ENCODE assay signal across 8 cellular contexts in the genomic region with DNA sequence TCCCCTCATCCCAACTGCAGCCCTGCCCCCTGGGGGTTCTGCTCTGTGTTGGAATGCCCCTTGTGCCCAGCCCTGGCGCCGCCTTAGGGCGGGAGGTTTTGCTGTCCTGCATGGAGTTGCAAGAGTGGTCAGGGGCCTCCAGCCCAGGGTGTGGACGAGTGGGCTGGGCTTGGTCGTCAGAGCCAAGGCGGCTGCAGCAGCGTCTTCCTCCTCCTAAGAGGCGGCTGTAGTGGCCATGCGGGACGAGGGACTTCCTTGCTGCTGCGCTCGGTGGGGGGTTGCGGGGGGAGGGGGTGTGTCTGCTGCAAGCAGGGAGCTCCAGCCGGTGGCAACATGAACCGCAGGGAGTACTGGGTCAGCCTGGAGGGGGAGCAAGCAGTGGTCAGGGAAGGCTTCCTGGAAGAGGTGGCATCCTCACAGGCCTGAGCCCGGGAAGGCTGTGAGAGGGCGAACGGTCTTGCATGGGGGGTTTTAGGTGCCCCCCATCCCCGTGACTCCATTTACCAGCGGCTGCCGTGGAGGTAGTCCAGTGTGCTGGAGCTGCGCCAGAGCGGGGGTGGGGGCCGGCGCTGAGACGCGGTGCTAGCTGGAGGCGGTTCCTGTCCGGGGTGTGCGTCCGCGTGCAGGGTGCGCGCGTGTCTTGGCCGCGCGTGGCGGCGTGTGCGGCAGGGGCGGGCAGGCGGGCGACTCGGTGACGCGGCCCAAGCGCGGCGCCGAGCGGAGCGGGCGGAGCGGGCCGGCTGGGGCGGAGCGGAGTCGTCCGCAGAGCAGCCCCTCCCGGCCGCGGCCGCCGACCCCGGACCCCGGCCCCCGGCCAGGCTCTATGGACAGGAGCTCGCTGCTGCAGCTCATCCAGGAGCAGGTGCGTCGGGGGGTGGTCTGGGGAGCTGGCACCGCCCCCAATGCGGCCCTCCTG. TPM values are rescaled to one million over a fixed set of nuclear protein-coding genes. Genes with fewer than 3 reads are reported as not detected.
DNase-seq lines count a peak whose midpoint lies in the region; ATAC-seq and TF ChIP-seq lines count a peak whose summit lies in the region.

A gene (plus strand): TSS at position 704 of the 916 bp plus-strand sequence. CDS start 120 bp downstream, at position 824.

- H3K79me2 ChIP-seq in hepatocyte: no peaks in the 10 kb centered on the region

- no peak for TF ChIP-seq POLR2A in spleen (IDR thresholded peaks at IDR 0.05)

- peak within 1 kb of the TSS; percentile 62 for H3K27ac ChIP-seq in VCaP
- no peak within 1 kb of the TSS for H3K27ac ChIP-seq in hepatocyte
- peak within 1 kb of the TSS in 4 of 8 donors; percentile 42 to 61 (median 52) for H3K27ac ChIP-seq in spleen

- H3K9me3 ChIP-seq in hepatocyte (ENCODE audit: low read depth) (no peaks in the 10 kb centered on the region), spleen (no peaks in the 10 kb centered on the region)

- peak within 1 kb of the TSS; percentile 94 for H3K4me2 ChIP-seq in hepatocyte

- intact Hi-C loops in spleen (cut with DNase I; ENCODE audit: low total_unique reads): no loop called here

- ATAC-seq in GM21723 (IDR thresholded peaks at IDR 0.05; ENCODE audit: unreplicated experiment): no peak

- DNase-seq in NCI-H82 (lab: John Stamatoyannopoulos, UW): peak; percentile 68
- no peak for DNase-seq in NCI-H82 treated with DMSO at 0.1 percent for 48 hours (lab: John Stamatoyannopoulos, UW; ENCODE audit: unreplicated experiment)
- peak; percentile 56 for DNase-seq in hepatocyte (ENCODE audit: low spot score)
- DNase-seq in spleen: no peak
- no peak for DNase-seq in putamen (ENCODE audit: low spot score)
- no peak for DNase-seq in RKO (ENCODE audit: low spot score)

- H3K4me1 ChIP-seq in hepatocyte (ENCODE audit: insufficient read depth): peaks cover 20% of the 10 kb centered on the region
- H3K4me1 ChIP-seq in spleen: peaks cover 14 to 61% (median 39%) of the 10 kb centered on the region in 6 donors

- H3K4me3 ChIP-seq in hepatocyte (peak within 1 kb of the TSS; percentile 36), spleen (peak within 1 kb of the TSS in 5 of 8 donors; percentile 9 to 59 (median 19))

- H2AFZ ChIP-seq in hepatocyte: no peak within 1 kb of the TSS

- H4K20me1 ChIP-seq in hepatocyte (ENCODE audit: insufficient read depth, poor library complexity, severe bottlenecking): no peaks in the 10 kb centered on the region

- WGBS in hepatocyte (ENCODE audit: low lambda C conversion rate, missing lambda C conversion rate): 11% methylated on average over 37 of the region's 73 CpGs
- 7 to 20% (median 10%) methylated on average over 17 to 73 of the region's 73 CpGs for whole genome bisulfite sequencing in spleen, 5 donors

- H3K27me3 ChIP-seq in hepatocyte: no peaks in the 10 kb centered on the region
- peaks cover 0 to 39% (median 15%) of the 10 kb centered on the region in 7 donors for H3K27me3 ChIP-seq in spleen (replicated peaks in 1 of 7)

- no peaks in the 10 kb centered on the region for H3K9me2 ChIP-seq in hepatocyte (replicated peaks; ENCODE audit: insufficient read depth)

- TF ChIP-seq CTCF in VCaP (conservative IDR thresholded peaks at IDR 0.05) (no peak), hepatocyte (IDR thresholded peaks at IDR 0.05; ENCODE audit: poor library complexity) (no peak), spleen (IDR thresholded peaks at IDR 0.05 in 8 of 11, conservative IDR thresholded peaks at IDR 0.05 in 3 of 11) (no peak)

- H3K36me3 ChIP-seq in hepatocyte (replicated peaks; ENCODE audit: insufficient read depth, low read depth) (no peaks in the 10 kb centered on the region), spleen (peaks cover 0 to 45% (median 36%) of the 10 kb centered on the region in 6 donors)

RNA-seq across cellular contexts. Expression of the gene that starts here (rescaled TPM):
- total RNA-seq in hepatocyte: 2.3 and 3.4 TPM in 2 replicates
- polyA plus RNA-seq in hepatocyte: 4.2 and 8.1 TPM in 2 replicates
- total RNA-seq in spleen: 1 to 10 TPM in 2 of 7 donors, under 1 TPM in 5; 0.37 to 2.0 (median 0.69) TPM
- polyA plus RNA-seq in spleen: under 1 TPM; 0.43 to 0.80 (median 0.61) TPM

Comparison
In these comparisons a context has a peak if more than half of its experiments do, and no peak if none do; other contexts are left out.
1. DNase-seq: peak in NCI-H82 (single experiment) and hepatocyte (single experiment); none in NCI-H82 treated with DMSO at 0.1 percent for 48 hours (single experiment), spleen (single experiment), putamen (single experiment) and RKO (single experiment).